ENCODE assay signal across 30 cellular contexts in genomic region chr15:52462806-52463360, GRCh38.
A peak's percentile ranks its signal among the peaks of the same experiment; 100 is the strongest.
DNase-seq lines count a peak whose midpoint lies in the region; ATAC-seq, FAIRE-seq and TF ChIP-seq lines count a peak whose summit lies in the region.
"Had no signal": no experiment of that assay in that cellular context is flagged by ENCODE, and none has a peak within 500 bp of the region (broad histone marks: within the 10 kb centered on the region; RNA-seq: fewer than 3 reads in every experiment).

No MANE protein-coding gene starts in this region.

- H4K20me1 ChIP-seq in MM.1S (ENCODE audit: insufficient read depth, low read length) (no peaks in the 10 kb centered on the region), GM12878 (ENCODE audit: control insufficient read depth, insufficient read depth) (no peaks in the 10 kb centered on the region)

- no peaks in the 10 kb centered on the region for H3K9me2 ChIP-seq in MM.1S (replicated peaks; ENCODE audit: insufficient read depth, low read length)

- H3K27me3 ChIP-seq in MM.1S (replicated peaks; ENCODE audit: insufficient read depth, low read length) (no peaks in the 10 kb centered on the region), GM12878 (replicated peaks in 1 of 2; ENCODE audit: control insufficient read depth in 2 of 2, insufficient read depth in 2 of 2, low read length in 1 of 2) (no peaks in the 10 kb centered on the region), neutrophil (no peaks in the 10 kb centered on the region)
- H3K27me3 ChIP-seq: BE2C, cardiac muscle cell, heart left ventricle, transverse colon had no signal

- H3K4me1 Mint-ChIP-seq in natural killer cell = peaks cover 35 to 47% of the 10 kb centered on the region in 2 donors
- peaks cover 35 to 39% of the 10 kb centered on the region in 2 donors for H3K4me1 Mint-ChIP-seq in natural killer cell treated with Interleukin-12 subunit alpha and Interleukin-12 subunit beta and Interleukin-15 and Interleukin-18, amount 100 ng/mL, for 72 hours (ENCODE audit: low read depth in 2 of 2)
- peaks cover 27 to 57% of the 10 kb centered on the region in 2 donors for H3K4me1 Mint-ChIP-seq in stimulated activated naive B cell treated with anti-CD40 and anti-IgM and Interleukin-4, amounts not matched to agents 10 μg/mL and 1 μg/mL and 100 μg/mL, for 72 hours

- SMC1A ChIA-PET in GM12878 (lab: Charles Lee; ENCODE audit: uncharacterized antibody, unreplicated experiment) = interaction anchor here (0.6 to 5.4 kb wide), 30 partner anchors 9 to 288 kb away, joined by 3 to 81 read pairs (median 4); partner anchors contain the start of gene ATOSA

- TF ChIP-seq EP300 in GM12878 (IDR thresholded peaks at IDR 0.05; ENCODE audit: borderline replicate concordance in 1 of 2, control insufficient read depth in 1 of 2, low read depth in 2 of 2, low read length in 2 of 2) = no peak

- DNase-seq in natural killer cell (no peak), MM.1S (peak; percentile 88), GM12878 (ENCODE audit: low read depth, low spot score) (no peak), cerebellum (ENCODE audit: low spot score) (no peak), COR-L47 (lab: John Stamatoyannopoulos, UW) (no peak)
- DNase-seq in natural killer cell treated with Interleukin-12 subunit alpha and Interleukin-12 subunit beta and Interleukin-15 and Interleukin-18, amount 100 ng/mL, for 72 hours (ENCODE audit: low spot score) = no peak
- DNase-seq in stimulated activated naive B cell treated with anti-CD40 and anti-IgM and Interleukin-4, amounts not matched to agents 10 μg/mL and 1 μg/mL and 100 μg/mL, for 72 hours = no peak
- DNase-seq: activated CD4-positive, CD25-positive, alpha-beta regulatory T cell treated with anti-CD3 and anti-CD28 coated beads, Interleukin-2, amount 50 U/mL, for 72 hours; activated CD8-positive, alpha-beta memory T cell treated with anti-CD3 and anti-CD28 coated beads for 24 hours; activated naive CD4-positive, alpha-beta T cell; activated naive CD8-positive, alpha-beta T cell treated with anti-CD3 and anti-CD28 coated beads, Interleukin-2, amount 50 U/mL, for 24 hours; activated T-cell treated with anti-CD3 and anti-CD28 coated beads, Interleukin-2, amount 50 U/mL, for 48 hours; BE2C; DMS79; heart left ventricle; kidney; naive thymus-derived CD4-positive, alpha-beta T cell; NCI-H1092 treated with DMSO at 0.1 percent for 48 hours; NCI-H1930; NCI-H524 treated with DMSO at 0.1 percent for 48 hours; Right ventricle myocardium superior; stimulated activated CD4-positive, alpha-beta T cell treated with anti-CD3 and anti-CD28 coated beads, Interleukin-4, amount 100 ng/mL, for 4 hours; transverse colon had no signal

- peaks cover 52% of the 10 kb centered on the region for H3F3A ChIP-seq in MM.1S (ENCODE audit: insufficient read depth, low read length)

- no peak overlapping the region for H3K4me3 ChIP-seq in MM.1S (ENCODE audit: low read length)
- no peak overlapping the region for H3K4me3 ChIP-seq in GM12878
- H3K4me3 ChIP-seq in neutrophil (ENCODE audit: low read depth in 1 of 2, low read length in 1 of 2) = no peak overlapping the region
- H3K4me3 ChIP-seq: cardiac muscle cell, coronary artery, GM23338, heart left ventricle, transverse colon had no signal

- RAD21 ChIA-PET in GM12878 (lab: Charles Lee; ENCODE audit: unreplicated experiment) = interaction anchor here (0.7 to 5.3 kb wide), 21 partner anchors 13 to 279 kb away, joined by 3 to 59 read pairs (median 5); partner anchors contain the start of gene MYO5A

- H3K36me3 ChIP-seq in MM.1S (replicated peaks; ENCODE audit: insufficient read depth, low read length) (no peaks in the 10 kb centered on the region; the same call in 1 of the 2 replicates), GM12878 (ENCODE audit: control insufficient read depth in 2 of 2, insufficient read depth in 2 of 2, low read length in 1 of 2) (no peaks in the 10 kb centered on the region), neutrophil (no peaks in the 10 kb centered on the region)
- H3K36me3 ChIP-seq: BE2C, cardiac muscle cell, heart left ventricle, transverse colon had no signal

- H3K36me3 Mint-ChIP-seq in natural killer cell = no peaks in the 10 kb centered on the region
- peaks cover 10% of the 10 kb centered on the region for H3K36me3 Mint-ChIP-seq in natural killer cell treated with Interleukin-12 subunit alpha and Interleukin-12 subunit beta and Interleukin-15 and Interleukin-18, amount 100 ng/mL, for 72 hours
- peaks cover 16 to 21% of the 10 kb centered on the region in 2 donors for H3K36me3 Mint-ChIP-seq in stimulated activated naive B cell treated with anti-CD40 and anti-IgM and Interleukin-4, amounts not matched to agents 10 μg/mL and 1 μg/mL and 100 μg/mL, for 72 hours

- H3K27me3 Mint-ChIP-seq in natural killer cell (ENCODE audit: low read depth in 2 of 2) = no peaks in the 10 kb centered on the region
- H3K27me3 Mint-ChIP-seq in natural killer cell treated with Interleukin-12 subunit alpha and Interleukin-12 subunit beta and Interleukin-15 and Interleukin-18, amount 100 ng/mL, for 72 hours = no peaks in the 10 kb centered on the region
- H3K27me3 Mint-ChIP-seq in stimulated activated naive B cell treated with anti-CD40 and anti-IgM and Interleukin-4, amounts not matched to agents 10 μg/mL and 1 μg/mL and 100 μg/mL, for 72 hours = no peaks in the 10 kb centered on the region
- H3K27me3 Mint-ChIP-seq: activated naive CD8-positive, alpha-beta T cell treated with anti-CD3 and anti-CD28 coated beads, Interleukin-2, amount 50 U/mL, for 24 hours; naive thymus-derived CD4-positive, alpha-beta T cell had no signal

- no peak overlapping the region for H3K4me3 Mint-ChIP-seq in natural killer cell
- H3K4me3 Mint-ChIP-seq in natural killer cell treated with Interleukin-12 subunit alpha and Interleukin-12 subunit beta and Interleukin-15 and Interleukin-18, amount 100 ng/mL, for 72 hours = no peak overlapping the region
- no peak overlapping the region for H3K4me3 Mint-ChIP-seq in stimulated activated naive B cell treated with anti-CD40 and anti-IgM and Interleukin-4, amounts not matched to agents 10 μg/mL and 1 μg/mL and 100 μg/mL, for 72 hours
- H3K4me3 Mint-ChIP-seq: activated naive CD8-positive, alpha-beta T cell treated with anti-CD3 and anti-CD28 coated beads, Interleukin-2, amount 50 U/mL, for 24 hours; GM23338; naive thymus-derived CD4-positive, alpha-beta T cell had no signal

- ATAC-seq in natural killer cell (no peak), GM12878 (no peak)
- no peak for ATAC-seq in natural killer cell treated with Interleukin-12 subunit alpha and Interleukin-12 subunit beta and Interleukin-15 and Interleukin-18, amount 100 ng/mL, for 72 hours
- no peak for ATAC-seq in stimulated activated naive B cell treated with anti-CD40 and anti-IgM and Interleukin-4, amounts not matched to agents 10 μg/mL and 1 μg/mL and 100 μg/mL, for 72 hours (replicated peaks)
- ATAC-seq: activated naive CD8-positive, alpha-beta T cell treated with anti-CD3 and anti-CD28 coated beads, Interleukin-2, amount 50 U/mL, for 24 hours; esophagus mucosa; GM23338; naive thymus-derived CD4-positive, alpha-beta T cell had no signal

- no peak overlapping the region for H2AFZ ChIP-seq in MM.1S (ENCODE audit: low read length)
- no peak overlapping the region for H2AFZ ChIP-seq in GM12878 (ENCODE audit: control insufficient read depth, low read depth, low read length)
- H2AFZ ChIP-seq: GM23338 had no signal

- peaks cover 49% of the 10 kb centered on the region for H3K4me1 ChIP-seq in MM.1S (ENCODE audit: low read length)
- peaks cover 47% of the 10 kb centered on the region for H3K4me1 ChIP-seq in GM12878 (ENCODE audit: control insufficient read depth, insufficient read depth, low read length)
- peaks cover 31 to 58% of the 10 kb centered on the region in 2 experiments for H3K4me1 ChIP-seq in neutrophil (ENCODE audit: control insufficient read depth in 1 of 2, insufficient read depth in 1 of 2, low read depth in 1 of 2, low read length in 1 of 2)
- H3K4me1 ChIP-seq: BE2C had no signal

- POLR2A ChIA-PET in GM12878 (lab: Charles Lee) = no interaction called here

- TF ChIP-seq CTCF in natural killer cell (IDR thresholded peaks at IDR 0.05) = no peak
- TF ChIP-seq CTCF in MM.1S (IDR thresholded peaks at IDR 0.05; ENCODE audit: low read length) = no peak
- no peak for TF ChIP-seq CTCF in GM12878 (IDR thresholded peaks at IDR 0.05 in 2 of 3, conservative IDR thresholded peaks at IDR 0.05 in 1 of 3; ENCODE audit: control insufficient read depth in 2 of 3, extremely low read depth in 1 of 3, insufficient read depth in 1 of 3, low read depth in 3 of 3, low read length in 3 of 3)
- TF ChIP-seq CTCF in neutrophil (IDR thresholded peaks at IDR 0.05) = no peak

- peaks cover 64% of the 10 kb centered on the region for H3K79me2 ChIP-seq in MM.1S (ENCODE audit: low read length)
- peaks cover 38% of the 10 kb centered on the region for H3K79me2 ChIP-seq in GM12878 (ENCODE audit: control insufficient read depth, insufficient read depth, low read length)

- TF ChIP-seq POLR2A in GM12878 (IDR thresholded peaks at IDR 0.05; ENCODE audit: low read depth, low read length) = no peak

- H3K9ac ChIP-seq in MM.1S (ENCODE audit: low read length) (peak overlapping the region; percentile 65; the same call in 1 of the 2 replicates), GM12878 (ENCODE audit: control insufficient read depth, insufficient read depth, low read length) (no peak overlapping the region)

- peak overlapping the region; percentile 96 for H3K27ac ChIP-seq in MM.1S (ENCODE audit: low read length)
- peak overlapping the region; percentile 27 for H3K27ac ChIP-seq in GM12878 (ENCODE audit: control insufficient read depth, insufficient read depth)
- peak overlapping the region; percentile 87 for H3K27ac ChIP-seq in neutrophil
- H3K27ac ChIP-seq: cardiac muscle cell, coronary artery had no signal

- no TSS peak for BruUV-seq in GM12878 (replicated peaks; lab: Mats Ljungman, UMichigan)

- H3K9me3 ChIP-seq in MM.1S (replicated peaks; ENCODE audit: insufficient read depth, low read length) = no peaks in the 10 kb centered on the region
- H3K9me3 ChIP-seq in GM12878 (replicated peaks; ENCODE audit: control insufficient read depth, insufficient read depth, low read length) = peaks cover 2% of the 10 kb centered on the region; the same call in 2 of the 3 replicates
- H3K9me3 ChIP-seq in neutrophil = no peaks in the 10 kb centered on the region
- H3K9me3 ChIP-seq: BE2C had no signal

- CTCF ChIA-PET in GM12878 (lab: Yijun Ruan, JAX) = interaction anchor here (0.6 to 5.5 kb wide), 22 partner anchors 19 to 443 kb away, joined by 3 to 98 read pairs (median 4); partner anchors contain the start of gene MYO5A

- no peak for TF ChIP-seq RAD21 in GM12878 (IDR thresholded peaks at IDR 0.05; ENCODE audit: insufficient read depth, low read depth, low read length)

- 85% methylated on average over 6 of the region's 6 CpGs for WGBS in GM12878 (ENCODE audit: insufficient coverage, insufficient replicate concordance, low lambda C conversion rate, missing lambda C conversion rate)

- FAIRE-seq in GM12878 (lab: Jason Lieb, UNC) = no peak
- FAIRE-seq: astrocyte, G401.6, kidney had no signal

- H3K9me3 Mint-ChIP-seq in natural killer cell = no peaks in the 10 kb centered on the region
- no peaks in the 10 kb centered on the region for H3K9me3 Mint-ChIP-seq in natural killer cell treated with Interleukin-12 subunit alpha and Interleukin-12 subunit beta and Interleukin-15 and Interleukin-18, amount 100 ng/mL, for 72 hours
- peaks cover 3 to 6% of the 10 kb centered on the region in 2 donors for H3K9me3 Mint-ChIP-seq in stimulated activated naive B cell treated with anti-CD40 and anti-IgM and Interleukin-4, amounts not matched to agents 10 μg/mL and 1 μg/mL and 100 μg/mL, for 72 hours

- intact Hi-C loops in natural killer cell (cut with micrococcal nuclease) = no loop called here
- intact Hi-C loops in GM12878 (cut with micrococcal nuclease; ENCODE audit: unreplicated experiment) = loop anchor here (2.0 to 10.0 kb wide), 2 partner anchors 132 to 212 kb away; partner anchors contain the start of gene ATOSA

- H3K27ac Mint-ChIP-seq in natural killer cell = peak overlapping the region; percentile 91 to 95
- H3K27ac Mint-ChIP-seq in natural killer cell treated with Interleukin-12 subunit alpha and Interleukin-12 subunit beta and Interleukin-15 and Interleukin-18, amount 100 ng/mL, for 72 hours = peak overlapping the region in 1 of 2 donors; percentile 85
- H3K27ac Mint-ChIP-seq in stimulated activated naive B cell treated with anti-CD40 and anti-IgM and Interleukin-4, amounts not matched to agents 10 μg/mL and 1 μg/mL and 100 μg/mL, for 72 hours = no peak overlapping the region
- H3K27ac Mint-ChIP-seq: activated naive CD8-positive, alpha-beta T cell treated with anti-CD3 and anti-CD28 coated beads, Interleukin-2, amount 50 U/mL, for 24 hours; GM23338 had no signal

- in situ Hi-C loops in GM12878 (cut with MboI) = no loop called here

- H3K4me2 ChIP-seq in MM.1S (ENCODE audit: low read depth, low read length) = peak overlapping the region; percentile 67
- peak overlapping the region; percentile 35; the same call in 1 of the 2 replicates for H3K4me2 ChIP-seq in GM12878 (ENCODE audit: control insufficient read depth, insufficient read depth)
- H3K4me2 ChIP-seq: GM23338 had no signal

Comparison
In these comparisons a context has a peak if more than half of its experiments do, and no peak if none do; other contexts are left out.
1. H3K27ac ChIP-seq: peak in every context shown above with its lines; median percentile 96 in MM.1S; 87 in neutrophil; 27 in GM12878.